In the genomic region with DNA sequence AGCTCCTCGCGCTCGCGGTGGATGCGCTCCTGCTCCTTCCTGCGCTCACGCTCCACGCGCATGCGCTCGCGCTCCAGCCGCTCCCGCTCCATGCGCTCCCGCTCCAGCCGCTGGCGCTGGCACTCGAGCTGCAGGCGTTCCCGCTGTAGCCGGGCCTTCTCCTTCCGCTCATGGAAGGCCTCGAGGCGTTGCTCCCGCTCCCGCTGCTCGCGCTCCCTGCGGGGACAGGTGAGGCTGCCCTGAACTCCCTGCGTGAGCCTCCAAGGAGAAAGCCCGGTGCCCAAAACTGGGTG, we compare ENCODE assay signal across 1 cellular context.
TF ChIP-seq lines count a peak whose summit lies in the region.

No MANE protein-coding gene starts in this region.

TF ChIP-seq in HepG2, 621 proteins besides CTCF, POLR2A, EP300 and RAD21:
- TF ChIP-seq, protein P1, sequence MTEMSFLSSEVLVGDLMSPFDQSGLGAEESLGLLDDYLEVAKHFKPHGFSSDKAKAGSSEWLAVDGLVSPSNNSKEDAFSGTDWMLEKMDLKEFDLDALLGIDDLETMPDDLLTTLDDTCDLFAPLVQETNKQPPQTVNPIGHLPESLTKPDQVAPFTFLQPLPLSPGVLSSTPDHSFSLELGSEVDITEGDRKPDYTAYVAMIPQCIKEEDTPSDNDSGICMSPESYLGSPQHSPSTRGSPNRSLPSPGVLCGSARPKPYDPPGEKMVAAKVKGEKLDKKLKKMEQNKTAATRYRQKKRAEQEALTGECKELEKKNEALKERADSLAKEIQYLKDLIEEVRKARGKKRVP (CRISPR knock-in tag; IDR thresholded peaks at IDR 0.05), result no peak
- TF ChIP-seq AGO2 (optimal IDR thresholded peaks at IDR 0.05; ENCODE audit: low read depth, low read length), result peak; percentile 58
- TF ChIP-seq, protein P2, sequence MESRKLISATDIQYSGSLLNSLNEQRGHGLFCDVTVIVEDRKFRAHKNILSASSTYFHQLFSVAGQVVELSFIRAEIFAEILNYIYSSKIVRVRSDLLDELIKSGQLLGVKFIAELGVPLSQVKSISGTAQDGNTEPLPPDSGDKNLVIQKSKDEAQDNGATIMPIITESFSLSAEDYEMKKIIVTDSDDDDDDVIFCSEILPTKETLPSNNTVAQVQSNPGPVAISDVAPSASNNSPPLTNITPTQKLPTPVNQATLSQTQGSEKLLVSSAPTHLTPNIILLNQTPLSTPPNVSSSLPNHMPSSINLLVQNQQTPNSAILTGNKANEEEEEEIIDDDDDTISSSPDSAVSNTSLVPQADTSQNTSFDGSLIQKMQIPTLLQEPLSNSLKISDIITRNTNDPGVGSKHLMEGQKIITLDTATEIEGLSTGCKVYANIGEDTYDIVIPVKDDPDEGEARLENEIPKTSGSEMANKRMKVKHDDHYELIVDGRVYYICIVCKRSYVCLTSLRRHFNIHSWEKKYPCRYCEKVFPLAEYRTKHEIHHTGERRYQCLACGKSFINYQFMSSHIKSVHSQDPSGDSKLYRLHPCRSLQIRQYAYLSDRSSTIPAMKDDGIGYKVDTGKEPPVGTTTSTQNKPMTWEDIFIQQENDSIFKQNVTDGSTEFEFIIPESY (CRISPR knock-in tag; IDR thresholded peaks at IDR 0.05), result peak; percentile 38; the same call in 1 of the 2 replicates
- TF ChIP-seq HOXA9 (CRISPR knock-in tag; IDR thresholded peaks at IDR 0.05; ENCODE audit: borderline replicate concordance), result no peak
- TF ChIP-seq, protein P3, sequence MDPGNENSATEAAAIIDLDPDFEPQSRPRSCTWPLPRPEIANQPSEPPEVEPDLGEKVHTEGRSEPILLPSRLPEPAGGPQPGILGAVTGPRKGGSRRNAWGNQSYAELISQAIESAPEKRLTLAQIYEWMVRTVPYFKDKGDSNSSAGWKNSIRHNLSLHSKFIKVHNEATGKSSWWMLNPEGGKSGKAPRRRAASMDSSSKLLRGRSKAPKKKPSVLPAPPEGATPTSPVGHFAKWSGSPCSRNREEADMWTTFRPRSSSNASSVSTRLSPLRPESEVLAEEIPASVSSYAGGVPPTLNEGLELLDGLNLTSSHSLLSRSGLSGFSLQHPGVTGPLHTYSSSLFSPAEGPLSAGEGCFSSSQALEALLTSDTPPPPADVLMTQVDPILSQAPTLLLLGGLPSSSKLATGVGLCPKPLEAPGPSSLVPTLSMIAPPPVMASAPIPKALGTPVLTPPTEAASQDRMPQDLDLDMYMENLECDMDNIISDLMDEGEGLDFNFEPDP (CRISPR knock-in tag; conservative IDR thresholded peaks at IDR 0.05), result no peak
- TF ChIP-seq RFXANK (CRISPR knock-in tag; IDR thresholded peaks at IDR 0.05), result no peak
- no peak for TF ChIP-seq ZFAT (CRISPR knock-in tag; conservative IDR thresholded peaks at IDR 0.05)
- TF ChIP-seq HOXA3 (CRISPR knock-in tag; IDR thresholded peaks at IDR 0.05), result 0 out of 2 replicates have a peak, but pooled peaks have one; percentile 32
- TF ChIP-seq SRSF4 (IDR thresholded peaks at IDR 0.05; ENCODE audit: low read depth, low read length, poor library complexity, severe bottlenecking), result no peak
- TF ChIP-seq, protein P4, sequence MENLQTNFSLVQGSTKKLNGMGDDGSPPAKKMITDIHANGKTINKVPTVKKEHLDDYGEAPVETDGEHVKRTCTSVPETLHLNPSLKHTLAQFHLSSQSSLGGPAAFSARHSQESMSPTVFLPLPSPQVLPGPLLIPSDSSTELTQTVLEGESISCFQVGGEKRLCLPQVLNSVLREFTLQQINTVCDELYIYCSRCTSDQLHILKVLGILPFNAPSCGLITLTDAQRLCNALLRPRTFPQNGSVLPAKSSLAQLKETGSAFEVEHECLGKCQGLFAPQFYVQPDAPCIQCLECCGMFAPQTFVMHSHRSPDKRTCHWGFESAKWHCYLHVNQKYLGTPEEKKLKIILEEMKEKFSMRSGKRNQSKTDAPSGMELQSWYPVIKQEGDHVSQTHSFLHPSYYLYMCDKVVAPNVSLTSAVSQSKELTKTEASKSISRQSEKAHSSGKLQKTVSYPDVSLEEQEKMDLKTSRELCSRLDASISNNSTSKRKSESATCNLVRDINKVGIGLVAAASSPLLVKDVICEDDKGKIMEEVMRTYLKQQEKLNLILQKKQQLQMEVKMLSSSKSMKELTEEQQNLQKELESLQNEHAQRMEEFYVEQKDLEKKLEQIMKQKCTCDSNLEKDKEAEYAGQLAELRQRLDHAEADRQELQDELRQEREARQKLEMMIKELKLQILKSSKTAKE (CRISPR knock-in tag; IDR thresholded peaks at IDR 0.05; ENCODE audit: borderline replicate concordance), result no peak
- peak; percentile 38; the same call in 1 of the 2 replicates for TF ChIP-seq RBFOX2 (IDR thresholded peaks at IDR 0.05; ENCODE audit: low read depth, low read length)
- no peak for TF ChIP-seq ZNF335 (CRISPR knock-in tag; IDR thresholded peaks at IDR 0.05)
- TF ChIP-seq, protein P5, sequence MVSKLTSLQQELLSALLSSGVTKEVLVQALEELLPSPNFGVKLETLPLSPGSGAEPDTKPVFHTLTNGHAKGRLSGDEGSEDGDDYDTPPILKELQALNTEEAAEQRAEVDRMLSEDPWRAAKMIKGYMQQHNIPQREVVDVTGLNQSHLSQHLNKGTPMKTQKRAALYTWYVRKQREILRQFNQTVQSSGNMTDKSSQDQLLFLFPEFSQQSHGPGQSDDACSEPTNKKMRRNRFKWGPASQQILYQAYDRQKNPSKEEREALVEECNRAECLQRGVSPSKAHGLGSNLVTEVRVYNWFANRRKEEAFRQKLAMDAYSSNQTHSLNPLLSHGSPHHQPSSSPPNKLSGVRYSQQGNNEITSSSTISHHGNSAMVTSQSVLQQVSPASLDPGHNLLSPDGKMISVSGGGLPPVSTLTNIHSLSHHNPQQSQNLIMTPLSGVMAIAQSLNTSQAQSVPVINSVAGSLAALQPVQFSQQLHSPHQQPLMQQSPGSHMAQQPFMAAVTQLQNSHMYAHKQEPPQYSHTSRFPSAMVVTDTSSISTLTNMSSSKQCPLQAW (CRISPR knock-in tag; IDR thresholded peaks at IDR 0.05), result no peak
- no peak for TF ChIP-seq DNMT1 (CRISPR knock-in tag; IDR thresholded peaks at IDR 0.05)
TF ChIP-seq in HepG2: peak in this region for 4.
